ENCODE assay signal across 22 cellular contexts in the genomic region with DNA sequence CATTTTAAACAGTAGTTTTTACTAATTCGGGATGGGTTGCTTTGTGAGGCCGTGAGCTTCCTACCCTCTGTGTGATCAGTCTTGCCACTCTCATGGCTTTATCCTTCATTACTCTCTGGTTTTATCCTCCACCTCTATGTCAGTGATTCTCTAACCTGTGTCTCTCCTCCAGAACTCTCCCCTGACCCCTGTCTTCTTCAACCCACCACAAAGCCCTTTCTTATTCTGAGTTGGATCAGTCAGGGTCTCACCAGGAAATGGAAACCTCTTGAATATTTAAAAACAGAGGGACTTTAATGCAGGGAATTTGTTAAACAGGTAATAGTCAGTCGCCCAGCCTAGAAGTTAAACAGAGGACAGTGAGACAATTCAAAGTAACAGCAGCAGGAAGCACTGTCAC.
"Had no signal": no experiment of that assay in that cellular context is flagged by ENCODE, and none has a peak within 500 bp of the region (broad histone marks: within the 10 kb centered on the region; RNA-seq: fewer than 3 reads in every experiment).

No MANE protein-coding gene starts in this region.

- H3K27me3 ChIP-seq: brain microvascular endothelial cell, cardiac muscle cell had no signal

- H3K9me3 Mint-ChIP-seq: activated naive CD4-positive, alpha-beta T cell treated with anti-CD3 and anti-CD28 coated beads, Interleukin-2, amount 50 U/mL, for 72 hours had no signal

- H3K4me3 Mint-ChIP-seq: activated CD8-positive, alpha-beta T cell treated with anti-CD3 and anti-CD28 coated beads for 36 hours; activated T-cell treated with anti-CD3 and anti-CD28 coated beads, Interleukin-2, amount 50 U/mL, for 24 hours had no signal

- H3K4me3 ChIP-seq: cardiac muscle cell had no signal

- H3K9me3 ChIP-seq: SK-N-SH had no signal

- H3K4me2 ChIP-seq: SK-N-SH had no signal

- H3K27ac Mint-ChIP-seq: activated CD8-positive, alpha-beta T cell treated with anti-CD3 and anti-CD28 coated beads for 36 hours; activated T-cell treated with anti-CD3 and anti-CD28 coated beads, Interleukin-2, amount 50 U/mL, for 24 hours had no signal

- H3K9ac ChIP-seq: SK-N-SH had no signal

- H3K27ac ChIP-seq: brain microvascular endothelial cell, cardiac muscle cell, VCaP had no signal

- ATAC-seq: activated CD4-positive, CD25-positive, alpha-beta regulatory T cell treated with anti-CD3 and anti-CD28 coated beads, Interleukin-2, amount 50 U/mL, for 24 hours; activated CD8-positive, alpha-beta T cell treated with anti-CD3 and anti-CD28 coated beads for 36 hours; activated naive CD4-positive, alpha-beta T cell treated with anti-CD3 and anti-CD28 coated beads, Interleukin-2, amount 50 U/mL, for 72 hours; Right ventricle myocardium inferior had no signal

- DNase-seq: activated CD4-positive, alpha-beta T cell treated with anti-CD3 and anti-CD28 coated beads for 4 hours; activated CD8-positive, alpha-beta T cell treated with anti-CD3 and anti-CD28 coated beads for 36 hours; activated effector memory CD4-positive, alpha-beta T cell treated with anti-CD3 and anti-CD28 coated beads, Interleukin-2, amount 50 U/mL, for 16 hours; activated naive CD4-positive, alpha-beta T cell treated with Interleukin-2 at 50 U/mL for 16 hours; activated T-cell treated with anti-CD3 and anti-CD28 coated beads, Interleukin-2, amount 50 U/mL, for 24 hours; brain microvascular endothelial cell; MV-4-11; NCI-H1092 treated with DMSO at 0.1 percent for 48 hours; NCI-H1417 treated with DMSO at 0.1 percent for 48 hours; NCI-H1694; NCI-H2029; NCI-H2107; NCI-H226; NCI-H526; NCI-H774; SK-N-SH; T-helper 1 cell had no signal

- H3K36me3 ChIP-seq: brain microvascular endothelial cell, cardiac muscle cell had no signal
